17 cellular contexts compared by ENCODE assay signal in genomic region chr9:19246891-19247290, GRCh38. TPM values are rescaled to one million over a fixed set of nuclear protein-coding genes. Genes with fewer than 3 reads are reported as not detected.
A peak's percentile ranks its signal among the peaks of the same experiment; 100 is the strongest.
DNase-seq lines count a peak whose midpoint lies in the region; ATAC-seq, FAIRE-seq and TF ChIP-seq lines count a peak whose summit lies in the region.
"Had no signal": no experiment of that assay in that cellular context is flagged by ENCODE, and none has a peak within 500 bp of the region (broad histone marks: within the 10 kb centered on the region; RNA-seq: fewer than 3 reads in every experiment).

No MANE protein-coding gene starts in this region.

- H3K27me3 ChIP-seq in neural cell (ENCODE audit: insufficient read depth, low read depth, low read length): no peaks in the 10 kb centered on the region
- H3K27me3 ChIP-seq: BLaER1 treated with 17β-estradiol and CSF1 and Interleukin-3, amounts not matched to agents 10 nM and 100 nM had no signal

- H3K4me1 Mint-ChIP-seq in activated naive CD8-positive, alpha-beta T cell (ENCODE audit: low read depth): peaks cover 55% of the 10 kb centered on the region
- peaks cover 39% of the 10 kb centered on the region for H3K4me1 Mint-ChIP-seq in activated naive CD8-positive, alpha-beta T cell treated with anti-CD3 and anti-CD28 coated beads for 36 hours
- peaks cover 41% of the 10 kb centered on the region for H3K4me1 Mint-ChIP-seq in activated T-helper 17 cell treated with anti-CD3 and anti-CD28 coated beads, Interleukin-2, amount 50 U/mL, for 72 hours

- ATAC-seq in activated T-helper 17 cell treated with anti-CD3 and anti-CD28 coated beads, Interleukin-2, amount 50 U/mL, for 72 hours (replicated peaks): no peak
- no peak for ATAC-seq in GM18907 (IDR thresholded peaks at IDR 0.05; ENCODE audit: unreplicated experiment)
- ATAC-seq: GM12878 had no signal

- no peaks in the 10 kb centered on the region for H4K20me1 ChIP-seq in neural cell (ENCODE audit: insufficient read depth)

- TF ChIP-seq POLR2A in GM12891 (IDR thresholded peaks at IDR 0.05; ENCODE audit: low read depth, low read length): no peak

- no peak overlapping the region for H3K4me3 ChIP-seq in neural cell (ENCODE audit: low read length)
- H3K4me3 ChIP-seq: BLaER1 treated with 17β-estradiol and CSF1 and Interleukin-3, amounts not matched to agents 10 nM and 100 nM; GM12878; HAP-1 had no signal

- H3K27me3 Mint-ChIP-seq in activated naive CD8-positive, alpha-beta T cell: no peaks in the 10 kb centered on the region
- H3K27me3 Mint-ChIP-seq in activated naive CD8-positive, alpha-beta T cell treated with anti-CD3 and anti-CD28 coated beads for 36 hours: no peaks in the 10 kb centered on the region
- no peaks in the 10 kb centered on the region for H3K27me3 Mint-ChIP-seq in activated T-helper 17 cell treated with anti-CD3 and anti-CD28 coated beads, Interleukin-2, amount 50 U/mL, for 72 hours
- H3K27me3 Mint-ChIP-seq: CD4-positive, alpha-beta T cell had no signal

- FAIRE-seq in GM12891 (lab: Jason Lieb, UNC): no peak
- FAIRE-seq: GM12878, H1 had no signal

- H3K9ac ChIP-seq in neural cell (ENCODE audit: low read length): no peak overlapping the region

- H3F3A ChIP-seq in neural cell (ENCODE audit: insufficient read depth, low read length, poor library complexity, severe bottlenecking): peaks cover 2% of the 10 kb centered on the region

- H3K27ac ChIP-seq in neural cell (ENCODE audit: low read length): peak overlapping the region; percentile 35
- H3K27ac ChIP-seq: BLaER1 treated with 17β-estradiol and CSF1 and Interleukin-3, amounts not matched to agents 10 nM and 100 nM; HL-60 had no signal

- H2AFZ ChIP-seq in neural cell (ENCODE audit: low read depth, low read length): no peak overlapping the region

- H3K9me3 ChIP-seq in neural cell (ENCODE audit: low read length): no peaks in the 10 kb centered on the region
- H3K9me3 ChIP-seq: BLaER1 treated with 17β-estradiol and CSF1 and Interleukin-3, amounts not matched to agents 10 nM and 100 nM; HAP-1 had no signal

- no peak for DNase-seq in activated naive CD8-positive, alpha-beta T cell treated with anti-CD3 and anti-CD28 coated beads for 36 hours
- DNase-seq in GM12891 (ENCODE audit: insufficient read length, low spot score) (no peak), amygdala (lab: John Stamatoyannopoulos, UW) (no peak), SK-N-DZ (ENCODE audit: low spot score) (no peak)
- DNase-seq: ACHN; CD4-positive, alpha-beta T cell; DMS79; HFFc6 had no signal

- H3K79me2 ChIP-seq in neural cell (replicated peaks; ENCODE audit: insufficient read depth, low read length): peaks cover 49% of the 10 kb centered on the region

- H3K36me3 Mint-ChIP-seq in activated naive CD8-positive, alpha-beta T cell: peaks cover 8% of the 10 kb centered on the region
- H3K36me3 Mint-ChIP-seq in activated naive CD8-positive, alpha-beta T cell treated with anti-CD3 and anti-CD28 coated beads for 36 hours: peaks cover 5% of the 10 kb centered on the region
- H3K36me3 Mint-ChIP-seq in activated T-helper 17 cell treated with anti-CD3 and anti-CD28 coated beads, Interleukin-2, amount 50 U/mL, for 72 hours (ENCODE audit: low read depth): peaks cover 15% of the 10 kb centered on the region

- no peaks in the 10 kb centered on the region for H3K36me3 ChIP-seq in neural cell (ENCODE audit: insufficient read depth, low read length)

- no peak for TF ChIP-seq CTCF in neural cell (IDR thresholded peaks at IDR 0.05; ENCODE audit: poor library complexity, severe bottlenecking)

- H3K4me3 Mint-ChIP-seq in activated naive CD8-positive, alpha-beta T cell: no peak overlapping the region
- no peak overlapping the region for H3K4me3 Mint-ChIP-seq in activated naive CD8-positive, alpha-beta T cell treated with anti-CD3 and anti-CD28 coated beads for 36 hours
- H3K4me3 Mint-ChIP-seq in activated T-helper 17 cell treated with anti-CD3 and anti-CD28 coated beads, Interleukin-2, amount 50 U/mL, for 72 hours: no peak overlapping the region
- H3K4me3 Mint-ChIP-seq: CD4-positive, alpha-beta T cell; HFFc6 had no signal

- H3K4me2 ChIP-seq in neural cell (ENCODE audit: low read length): peak overlapping the region; percentile 7

- H3K9me3 Mint-ChIP-seq in activated naive CD8-positive, alpha-beta T cell (ENCODE audit: low read depth): no peaks in the 10 kb centered on the region
- H3K9me3 Mint-ChIP-seq in activated naive CD8-positive, alpha-beta T cell treated with anti-CD3 and anti-CD28 coated beads for 36 hours: no peaks in the 10 kb centered on the region
- H3K9me3 Mint-ChIP-seq in activated T-helper 17 cell treated with anti-CD3 and anti-CD28 coated beads, Interleukin-2, amount 50 U/mL, for 72 hours: no peaks in the 10 kb centered on the region
- H3K9me3 Mint-ChIP-seq: CD4-positive, alpha-beta T cell; HFFc6 had no signal

- H3K27ac Mint-ChIP-seq in activated naive CD8-positive, alpha-beta T cell: peak overlapping the region; percentile 42
- H3K27ac Mint-ChIP-seq in activated naive CD8-positive, alpha-beta T cell treated with anti-CD3 and anti-CD28 coated beads for 36 hours: no peak overlapping the region
- H3K27ac Mint-ChIP-seq in activated T-helper 17 cell treated with anti-CD3 and anti-CD28 coated beads, Interleukin-2, amount 50 U/mL, for 72 hours: peak overlapping the region; percentile 3
- H3K27ac Mint-ChIP-seq: CD4-positive, alpha-beta T cell; HFFc6 had no signal

- TF ChIP-seq RAD21 in neural cell (conservative IDR thresholded peaks at IDR 0.05): no peak

- H3K9me2 ChIP-seq in neural cell (ENCODE audit: insufficient read depth, low read length): no peaks in the 10 kb centered on the region

- peak; percentile 69 for TF ChIP-seq EP300 in neural cell (conservative IDR thresholded peaks at IDR 0.05; ENCODE audit: poor library complexity, severe bottlenecking)

TF ChIP-seq in GM12891, 5 proteins besides CTCF, POLR2A, EP300 and RAD21:
- TF ChIP-seq SPI1 (IDR thresholded peaks at IDR 0.05; ENCODE audit: low read depth, low read length) (peak; percentile 25; the same call in 1 of the 2 replicates), POU2F2 (IDR thresholded peaks at IDR 0.05; ENCODE audit: low read depth, low read length) (no peak)
TF ChIP-seq in GM12891: peak in this region for 1.

TF ChIP-seq in neural cell, 6 proteins besides CTCF, POLR2A, EP300 and RAD21:
- TF ChIP-seq POLR2AphosphoS5 (IDR thresholded peaks at IDR 0.05): peak; percentile 27
- no peak for TF ChIP-seq EZH2 (IDR thresholded peaks at IDR 0.05; ENCODE audit: borderline replicate concordance, insufficient read depth, low read length, poor library complexity, severe bottlenecking)
- no peak for TF ChIP-seq TAF1 (IDR thresholded peaks at IDR 0.05; ENCODE audit: low read depth)
- no peak for TF ChIP-seq MXI1 (conservative IDR thresholded peaks at IDR 0.05; ENCODE audit: poor library complexity, severe bottlenecking)

RNA-seq across cellular contexts. Expression of gene DENND4C, which starts 16.4 kb away (rescaled TPM):
- total RNA-seq in activated naive CD8-positive, alpha-beta T cell treated with anti-CD3 and anti-CD28 coated beads for 36 hours: 10 to 100 TPM; 12.8 to 15.1 TPM
- polyA plus RNA-seq in GM12891 (2012; ENCODE audit: low read depth, missing spikeins): 14.1 TPM
- total RNA-seq in activated T-helper 17 cell treated with anti-CD3 and anti-CD28 coated beads, Interleukin-2, amount 50 U/mL, for 72 hours: 10 to 100 TPM; 18.1 to 22.6 TPM
- polyA plus RNA-seq in neural cell: 41.9 and 51.8 TPM in 2 replicates
- 103 and 109 TPM in 2 replicates for polyA minus RNA-seq in neural cell
- 15.4 and 19.6 TPM in 2 replicates for polyA plus RNA-seq in SK-N-DZ (2014; cell fraction: cytosol; rRNA removed)
- 16.6 and 24.5 TPM in 2 replicates for polyA plus RNA-seq in SK-N-DZ (2014; cell fraction: nucleus; rRNA removed)
